In the genomic region with DNA sequence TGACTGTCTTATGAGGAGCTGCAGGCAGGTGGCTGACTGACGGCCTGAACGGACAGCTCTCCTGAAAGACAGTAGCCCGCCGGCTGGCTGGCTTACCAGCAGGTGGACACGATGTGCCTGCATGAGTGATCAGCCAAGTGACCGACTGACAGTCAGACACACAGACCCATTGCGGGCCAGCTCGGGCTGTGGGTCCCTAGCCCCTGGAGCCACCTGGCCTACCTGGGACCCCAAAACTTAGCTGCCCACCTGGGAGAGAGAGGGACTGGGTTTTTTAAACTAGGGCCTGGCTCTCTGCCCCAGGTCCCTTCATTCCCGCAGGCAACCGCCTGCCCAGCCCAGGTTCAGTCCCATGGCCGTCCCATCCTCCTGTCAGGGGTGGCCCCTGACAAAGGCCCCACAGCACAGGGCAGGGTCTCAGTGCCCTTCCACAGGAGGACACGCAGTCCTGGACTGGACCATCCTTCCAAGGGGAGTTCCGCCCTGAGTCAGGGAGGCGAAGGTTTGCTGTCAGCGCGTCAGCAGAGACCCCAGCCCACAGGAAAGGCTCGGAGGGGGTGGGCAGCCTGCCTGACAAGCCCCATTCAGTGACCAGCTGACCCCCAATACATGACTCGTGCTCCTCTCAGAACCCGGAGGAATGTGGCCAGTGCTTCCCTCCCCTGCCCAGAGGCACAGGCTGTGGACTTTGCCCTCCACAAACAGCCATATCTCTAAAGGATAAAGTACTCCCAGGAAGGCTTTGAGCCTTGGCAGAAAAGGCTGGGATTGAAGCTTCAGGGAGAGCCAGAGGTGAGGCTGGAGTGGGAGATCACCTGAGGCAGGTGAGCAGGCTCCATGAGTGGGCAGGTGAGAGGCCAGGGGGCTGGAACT, we compare ENCODE assay signal across 12 cellular contexts. TPM values are rescaled to one million over a fixed set of nuclear protein-coding genes. Genes with fewer than 3 reads are reported as not detected.
DNase-seq lines count a peak whose midpoint lies in the region; ATAC-seq, FAIRE-seq and TF ChIP-seq lines count a peak whose summit lies in the region.
"Had no signal": no experiment of that assay in that cellular context is flagged by ENCODE, and none has a peak within 500 bp of the region (broad histone marks: within the 10 kb centered on the region; RNA-seq: fewer than 3 reads in every experiment).

No MANE protein-coding gene starts in this region.

- peaks cover 8% of the 10 kb centered on the region for H3K36me3 Mint-ChIP-seq in WTC11

- no peak overlapping the region for H3K9ac ChIP-seq in trophoblast cell (ENCODE audit: low read length)

- H2BK120ac ChIP-seq in trophoblast cell (ENCODE audit: insufficient read depth, low read length, poor library complexity) = no peak overlapping the region

- H3K4me2 ChIP-seq in A549 (peak overlapping the region; percentile 30; the same call in 2 of the 3 replicates), trophoblast cell (ENCODE audit: low read length) (no peak overlapping the region)

- no peaks in the 10 kb centered on the region; the same call in 2 of the 3 replicates for H3K9me3 ChIP-seq in A549
- H3K9me3 ChIP-seq in trophoblast cell (ENCODE audit: insufficient read depth, low read depth, low read length) = peaks cover 2% of the 10 kb centered on the region

- H4K91ac ChIP-seq in trophoblast cell (ENCODE audit: low read depth, low read length) = peak overlapping the region; percentile 30

- no peak overlapping the region for H4K8ac ChIP-seq in trophoblast cell (ENCODE audit: low read depth, low read length)

- no peak overlapping the region for H3K4me3 ChIP-seq in A549
- no peak overlapping the region for H3K4me3 ChIP-seq in trophoblast cell (ENCODE audit: low read depth, low read length)

- no peak overlapping the region for H3K27ac Mint-ChIP-seq in WTC11
- H3K27ac Mint-ChIP-seq: activated CD4-positive, alpha-beta T cell treated with anti-CD3 and anti-CD28 coated beads for 36 hours; activated T-cell treated with anti-CD3 and anti-CD28 coated beads, Interleukin-2, amount 50 U/mL, for 24 hours; naive thymus-derived CD8-positive, alpha-beta T cell had no signal

- H2BK12ac ChIP-seq in trophoblast cell (ENCODE audit: low read length) = no peak overlapping the region

- H3K27me3 Mint-ChIP-seq in WTC11 (ENCODE audit: low read depth) = no peaks in the 10 kb centered on the region
- H3K27me3 Mint-ChIP-seq: activated T-cell treated with anti-CD3 and anti-CD28 coated beads, Interleukin-2, amount 50 U/mL, for 24 hours had no signal

- WGBS in A549 (ENCODE audit: missing lambda C conversion rate) = 81% methylated on average over 13 of the region's 19 CpGs
- no CpG with 5 or more reads among the region's 19 CpGs for WGBS in trophoblast cell (ENCODE audit: extremely low coverage, insufficient coverage, insufficient read length)

- no peak for DNase-seq in A549 (ENCODE audit: low read depth in 1 of 2, low spot score in 1 of 2)
- peak; percentile 46 for DNase-seq in WTC11 (ENCODE audit: low spot score)
- DNase-seq in kidney tubule cell (ENCODE audit: low spot score) = peak; percentile 23
- peak; percentile 71 for DNase-seq in trophoblast cell
- no peak for DNase-seq in SIG-M5 (lab: John Stamatoyannopoulos, UW)
- DNase-seq in NOMO-1 treated with DMSO at 0.1 percent for 48 hours (lab: John Stamatoyannopoulos, UW; ENCODE audit: unreplicated experiment) = no peak
- no peak for DNase-seq in NCI-H748 (lab: John Stamatoyannopoulos, UW; ENCODE audit: unreplicated experiment)
- DNase-seq: activated CD4-positive, alpha-beta T cell treated with anti-CD3 and anti-CD28 coated beads for 36 hours; activated T-cell treated with anti-CD3 and anti-CD28 coated beads, Interleukin-2, amount 50 U/mL, for 24 hours; naive thymus-derived CD8-positive, alpha-beta T cell had no signal

- peak overlapping the region; percentile 18 for H3K18ac ChIP-seq in trophoblast cell (ENCODE audit: low read length)

- H3K4me3 Mint-ChIP-seq in WTC11 = no peak overlapping the region
- H3K4me3 Mint-ChIP-seq: activated CD4-positive, alpha-beta T cell treated with anti-CD3 and anti-CD28 coated beads for 36 hours; activated T-cell treated with anti-CD3 and anti-CD28 coated beads, Interleukin-2, amount 50 U/mL, for 24 hours; naive thymus-derived CD8-positive, alpha-beta T cell had no signal

- peak overlapping the region; percentile 51 for H2AK5ac ChIP-seq in trophoblast cell (ENCODE audit: low read length)

- H3K4ac ChIP-seq in trophoblast cell (ENCODE audit: low read depth, low read length) = no peak overlapping the region

- H3K27me3 ChIP-seq in trophoblast cell (ENCODE audit: insufficient read depth, low read length) = no peaks in the 10 kb centered on the region

- H3K79me2 ChIP-seq in trophoblast cell (ENCODE audit: control insufficient read depth, insufficient read depth, low read length, poor library complexity) = no peaks in the 10 kb centered on the region

- TF ChIP-seq POLR2A in A549 (IDR thresholded peaks at IDR 0.05; ENCODE audit: low read length) = no peak

- H2BK5ac ChIP-seq in trophoblast cell (ENCODE audit: low read depth, low read length, poor library complexity) = no peak overlapping the region

- POLR2A ChIA-PET in A549 (lab: Yijun Ruan, JAX) (no interaction called here), WTC11 (lab: Charles Lee) (no interaction called here)

- no peaks in the 10 kb centered on the region for H3K36me3 ChIP-seq in trophoblast cell (ENCODE audit: control insufficient read depth in 1 of 2, insufficient read depth in 2 of 2, low read length in 2 of 2)

- peaks cover 8% of the 10 kb centered on the region for H3K79me1 ChIP-seq in trophoblast cell (ENCODE audit: low read length)

- H3K27ac ChIP-seq in A549 (peak overlapping the region; percentile 9 to 47; a peak in 5 of 6 replicates), trophoblast cell (ENCODE audit: low read depth, low read length) (no peak overlapping the region)

- peaks cover 25% of the 10 kb centered on the region for H3K4me1 ChIP-seq in A549
- H3K4me1 ChIP-seq in trophoblast cell (ENCODE audit: control insufficient read depth in 1 of 2, insufficient read depth in 2 of 2, low read length in 2 of 2) = peaks cover 22 to 31% of the 10 kb centered on the region in 2 experiments

- H3K14ac ChIP-seq in trophoblast cell (ENCODE audit: low read length) = peak overlapping the region; percentile 11

- H4K12ac ChIP-seq in trophoblast cell (ENCODE audit: low read depth, low read length) = no peak overlapping the region

- peaks cover 11% of the 10 kb centered on the region for H3K4me1 Mint-ChIP-seq in WTC11

- H3K23ac ChIP-seq in trophoblast cell (ENCODE audit: low read length) = no peak overlapping the region

- CTCF ChIA-PET in A549 (lab: Yijun Ruan, JAX) (interaction anchor here (0.8 to 12.6 kb wide), 5 partner anchors 17 to 136 kb away, joined by 3 to 162 read pairs (median 4); no protein-coding TSS in a partner anchor), WTC11 (lab: Charles Lee) (interaction anchor here (0.6 to 3.6 kb wide), 9 partner anchors 14 to 1888 kb away, joined by 3 to 32 read pairs (median 4); no protein-coding TSS in a partner anchor)

- no peak for FAIRE-seq in A549 (lab: Jason Lieb, UNC)
- FAIRE-seq: colon had no signal

- TF ChIP-seq RAD21 in A549 (conservative IDR thresholded peaks at IDR 0.05 in 1 of 2, IDR thresholded peaks at IDR 0.05 in 1 of 2) = no peak

- no peak for TF ChIP-seq EP300 in A549 (IDR thresholded peaks at IDR 0.05)

- TF ChIP-seq CTCF in A549 (IDR thresholded peaks at IDR 0.05) (no peak), WTC11 (IDR thresholded peaks at IDR 0.05) (no peak)

- ATAC-seq in A549 = peak in 1 of 2 experiments; percentile 44; a peak in 3 of 6 replicates
- ATAC-seq in WTC11 = peak; percentile 45
- ATAC-seq in HG03378 (IDR thresholded peaks at IDR 0.05; ENCODE audit: unreplicated experiment) = no peak
- ATAC-seq: activated CD4-positive, alpha-beta T cell treated with anti-CD3 and anti-CD28 coated beads for 36 hours; naive thymus-derived CD8-positive, alpha-beta T cell had no signal

- H2AFZ ChIP-seq in trophoblast cell (ENCODE audit: insufficient read depth, low read length, poor library complexity) = no peak overlapping the region

- H3K9me3 Mint-ChIP-seq in WTC11 = peaks cover 13% of the 10 kb centered on the region

TF ChIP-seq in A549, 52 proteins besides CTCF, POLR2A, EP300 and RAD21 (continues in another document):
- no peak for TF ChIP-seq SREBF2 (IDR thresholded peaks at IDR 0.05)
- no peak for TF ChIP-seq TFCP2L1 (CRISPR knock-in tag; IDR thresholded peaks at IDR 0.05)
- TF ChIP-seq ZC3H11A (IDR thresholded peaks at IDR 0.05) = no peak
- TF ChIP-seq JUNB (IDR thresholded peaks at IDR 0.05) = no peak
- no peak for TF ChIP-seq BCL3 (IDR thresholded peaks at IDR 0.05)
- TF ChIP-seq RARB (CRISPR knock-in tag; IDR thresholded peaks at IDR 0.05) = no peak

TF ChIP-seq in WTC11, 78 proteins besides CTCF, POLR2A, EP300 and RAD21:
- TF ChIP-seq GABPB1 (CRISPR knock-in tag; IDR thresholded peaks at IDR 0.05) = 0 out of 2 replicates have a peak, but pooled peaks have one; percentile 36
- TF ChIP-seq, protein P1, sequence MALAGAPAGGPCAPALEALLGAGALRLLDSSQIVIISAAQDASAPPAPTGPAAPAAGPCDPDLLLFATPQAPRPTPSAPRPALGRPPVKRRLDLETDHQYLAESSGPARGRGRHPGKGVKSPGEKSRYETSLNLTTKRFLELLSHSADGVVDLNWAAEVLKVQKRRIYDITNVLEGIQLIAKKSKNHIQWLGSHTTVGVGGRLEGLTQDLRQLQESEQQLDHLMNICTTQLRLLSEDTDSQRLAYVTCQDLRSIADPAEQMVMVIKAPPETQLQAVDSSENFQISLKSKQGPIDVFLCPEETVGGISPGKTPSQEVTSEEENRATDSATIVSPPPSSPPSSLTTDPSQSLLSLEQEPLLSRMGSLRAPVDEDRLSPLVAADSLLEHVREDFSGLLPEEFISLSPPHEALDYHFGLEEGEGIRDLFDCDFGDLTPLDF (CRISPR knock-in tag; IDR thresholded peaks at IDR 0.05) = no peak

RNA-seq across cellular contexts. Expression of gene SLCO2B1, which starts 8.4 kb away (rescaled TPM):
- polyA plus RNA-seq in A549 (2011; rRNA removed) (4.6 and 4.9 TPM in 2 replicates), A549 (2017; fragmentation: RNase III; extraction: RNeasy Plus Mini Kit Qiagen cat#74134 plus additional on column Dnase treatment) (4.5 to 6.9 TPM (median 5.2 TPM) in 3 replicates)
- 3.3 and 5.5 TPM in 2 replicates for polyA plus RNA-seq in A549 (2012; cell fraction: cytosol; rRNA removed)
- 10.9 and 15.2 TPM in 2 replicates for polyA plus RNA-seq in A549 (2012; cell fraction: nucleus; rRNA removed)
- 4.3 and 9.0 TPM in 2 replicates for polyA minus RNA-seq in A549 (2011; rRNA and poly(A)+ RNA removed)
- 0.57 to 0.92 TPM (median 0.60 TPM) in 3 replicates for total RNA-seq in WTC11 (2021)
- polyA plus RNA-seq in trophoblast cell (2013) = 3.4 and 4.6 TPM in 2 replicates
- total RNA-seq: activated CD4-positive, alpha-beta T cell treated with anti-CD3 and anti-CD28 coated beads for 36 hours had no signal
- polyA plus RNA-seq: naive thymus-derived CD8-positive, alpha-beta T cell had no signal

Comparison
In these comparisons a context has a peak if more than half of its experiments do, and no peak if none do; other contexts are left out.
1. DNase-seq: peak in WTC11 (single experiment), kidney tubule cell (single experiment) and trophoblast cell (2 of 2); none in A549 (0 of 2), SIG-M5 (single experiment), NOMO-1 treated with DMSO at 0.1 percent for 48 hours (single experiment) and NCI-H748 (single experiment).